In the genomic region with DNA sequence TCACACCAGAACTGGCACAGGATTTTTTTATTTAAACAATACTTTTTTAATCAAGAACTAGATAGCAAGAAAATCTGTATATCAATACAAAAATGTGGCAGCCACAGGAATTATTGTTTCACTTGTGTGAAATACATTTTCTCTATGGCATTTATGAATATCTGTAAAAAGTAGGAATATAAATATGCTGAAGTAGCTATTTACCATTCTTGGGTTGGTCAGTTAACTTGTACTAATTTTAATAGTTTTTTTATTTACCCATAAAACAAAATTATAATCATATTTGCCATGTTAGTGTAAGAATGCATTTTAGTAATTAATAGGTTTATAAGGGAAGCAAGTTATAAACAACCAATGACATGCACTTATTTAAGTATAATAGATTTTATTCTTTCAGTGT, we compare ENCODE assay signal across 22 cellular contexts. TPM values are rescaled to one million over a fixed set of nuclear protein-coding genes. Genes with fewer than 3 reads are reported as not detected.
A peak's percentile ranks its signal among the peaks of the same experiment; 100 is the strongest.
DNase-seq lines count a peak whose midpoint lies in the region; ATAC-seq, FAIRE-seq and TF ChIP-seq lines count a peak whose summit lies in the region.
"Had no signal": no experiment of that assay in that cellular context is flagged by ENCODE, and none has a peak within 500 bp of the region (broad histone marks: within the 10 kb centered on the region; RNA-seq: fewer than 3 reads in every experiment).

No MANE protein-coding gene starts in this region.

- H4K91ac ChIP-seq in IMR-90 (ENCODE audit: insufficient read depth, low read depth, low read length): no peak overlapping the region

- in situ Hi-C loops in IMR-90 (cut with MboI; ENCODE audit: low sequenced_read_pairs): no loop called here

- H3K36me3 ChIP-seq in IMR-90 (ENCODE audit: control insufficient read depth, insufficient read depth, low read length): no peaks in the 10 kb centered on the region
- H3K36me3 ChIP-seq in hepatocyte (replicated peaks; ENCODE audit: insufficient read depth, low read depth): no peaks in the 10 kb centered on the region
- H3K36me3 ChIP-seq: BLaER1 treated with 17β-estradiol and CSF1 and Interleukin-3, amounts not matched to agents 10 nM and 100 nM had no signal

- no peaks in the 10 kb centered on the region; the same call in 1 of the 2 replicates for H3K9me1 ChIP-seq in IMR-90 (ENCODE audit: insufficient read depth, low read length)

- H3K36me3 Mint-ChIP-seq in stimulated activated effector memory CD8-positive, alpha-beta T cell treated with anti-CD3 and anti-CD28 coated beads, Interleukin-12 subunit alpha, Interleukin-12 subunit beta, amount 100 ng/mL, for 72 hours: no peaks in the 10 kb centered on the region
- H3K36me3 Mint-ChIP-seq: CD8-positive, alpha-beta T cell had no signal

- no peak overlapping the region for H2BK120ac ChIP-seq in IMR-90 (ENCODE audit: low read depth, low read length)

- H3K4ac ChIP-seq in IMR-90 (ENCODE audit: low read depth, low read length): no peak overlapping the region

- dilution Hi-C loops in IMR-90 (cut with HindIII; ENCODE audit: low sequenced_read_pairs, unreplicated experiment): no loop called here

- H3K56ac ChIP-seq in IMR-90 (ENCODE audit: extremely low read depth, insufficient read depth, low read length): no peak overlapping the region

- no peak for TF ChIP-seq CTCF in A549 (IDR thresholded peaks at IDR 0.05)
- no peak for TF ChIP-seq CTCF in IMR-90 (conservative IDR thresholded peaks at IDR 0.05; ENCODE audit: low read depth, low read length)
- no peak for TF ChIP-seq CTCF in hepatocyte (IDR thresholded peaks at IDR 0.05; ENCODE audit: poor library complexity)

- TF ChIP-seq POLR2A in A549 (IDR thresholded peaks at IDR 0.05; ENCODE audit: low read length) (no peak), IMR-90 (IDR thresholded peaks at IDR 0.05; ENCODE audit: low read depth, low read length) (no peak)

- intact Hi-C loops in IMR-90 (cut with micrococcal nuclease): no loop called here

- TF ChIP-seq RAD21 in A549 (conservative IDR thresholded peaks at IDR 0.05 in 1 of 2, IDR thresholded peaks at IDR 0.05 in 1 of 2): no peak
- no peak for TF ChIP-seq RAD21 in IMR-90 (IDR thresholded peaks at IDR 0.05; ENCODE audit: low read length)

- H3K9me2 ChIP-seq in hepatocyte (replicated peaks; ENCODE audit: insufficient read depth): no peaks in the 10 kb centered on the region

- no peak overlapping the region for H3K27ac Mint-ChIP-seq in stimulated activated effector memory CD8-positive, alpha-beta T cell treated with anti-CD3 and anti-CD28 coated beads, Interleukin-12 subunit alpha, Interleukin-12 subunit beta, amount 100 ng/mL, for 72 hours
- H3K27ac Mint-ChIP-seq: B cell; CD4-positive, alpha-beta T cell; CD8-positive, alpha-beta T cell had no signal

- H3K4me3 Mint-ChIP-seq in stimulated activated effector memory CD8-positive, alpha-beta T cell treated with anti-CD3 and anti-CD28 coated beads, Interleukin-12 subunit alpha, Interleukin-12 subunit beta, amount 100 ng/mL, for 72 hours: no peak overlapping the region
- H3K4me3 Mint-ChIP-seq: B cell; CD4-positive, alpha-beta T cell; CD8-positive, alpha-beta T cell had no signal

- no peak overlapping the region for H2AFZ ChIP-seq in IMR-90 (replicated peaks; ENCODE audit: low read length, poor library complexity)
- no peak overlapping the region for H2AFZ ChIP-seq in hepatocyte

- H3K27ac ChIP-seq in A549 (no peak overlapping the region), IMR-90 (ENCODE audit: insufficient read depth, low read length) (no peak overlapping the region), hepatocyte (no peak overlapping the region)
- H3K27ac ChIP-seq: BLaER1 treated with 17β-estradiol and CSF1 and Interleukin-3, amounts not matched to agents 10 nM and 100 nM; C4-2B had no signal

- BruUV-seq in IMR-90 (replicated peaks; lab: Mats Ljungman, UMichigan): no TSS peak

- H3K4me2 ChIP-seq in A549: no peak overlapping the region
- no peak overlapping the region for H3K4me2 ChIP-seq in IMR-90 (ENCODE audit: low read depth, low read length)
- no peak overlapping the region for H3K4me2 ChIP-seq in hepatocyte
- H3K4me2 ChIP-seq: BLaER1 treated with 17β-estradiol and CSF1 and Interleukin-3, amounts not matched to agents 10 nM and 100 nM had no signal

- no peak overlapping the region for H3K18ac ChIP-seq in IMR-90 (ENCODE audit: low read depth, low read length)

- POLR2A ChIA-PET in A549 (lab: Yijun Ruan, JAX): no interaction called here
- POLR2A ChIA-PET in IMR-90 (lab: Charles Lee; ENCODE audit: unreplicated experiment): no interaction called here

- H2AK9ac ChIP-seq in IMR-90 (replicated peaks; ENCODE audit: low read depth, low read length, poor library complexity): no peak overlapping the region

- H3K79me1 ChIP-seq in IMR-90 (ENCODE audit: low read depth in 1 of 2, low read length in 2 of 2): no peaks in the 10 kb centered on the region

- no peaks in the 10 kb centered on the region for H3K4me1 ChIP-seq in A549
- H3K4me1 ChIP-seq in IMR-90 (ENCODE audit: control insufficient read depth, insufficient read depth, low read length): peaks cover 3% of the 10 kb centered on the region
- no peaks in the 10 kb centered on the region for H3K4me1 ChIP-seq in hepatocyte (ENCODE audit: insufficient read depth)
- H3K4me1 ChIP-seq: BLaER1 treated with 17β-estradiol and CSF1 and Interleukin-3, amounts not matched to agents 10 nM and 100 nM; Caco-2 had no signal

- no peak for ATAC-seq in A549
- ATAC-seq in IMR-90 (ENCODE audit: low read depth): no peak
- no peak for ATAC-seq in HG03521 (IDR thresholded peaks at IDR 0.05; ENCODE audit: unreplicated experiment)
- no peak for ATAC-seq in stimulated activated effector memory CD8-positive, alpha-beta T cell treated with anti-CD3 and anti-CD28 coated beads, Interleukin-12 subunit alpha, Interleukin-12 subunit beta, amount 100 ng/mL, for 72 hours
- ATAC-seq: CD8-positive, alpha-beta T cell had no signal

- H3K9me3 ChIP-seq in A549: no peaks in the 10 kb centered on the region
- H3K9me3 ChIP-seq in IMR-90 (ENCODE audit: control insufficient read depth, insufficient read depth, low read length): no peaks in the 10 kb centered on the region
- H3K9me3 ChIP-seq in hepatocyte (ENCODE audit: low read depth): no peaks in the 10 kb centered on the region
- H3K9me3 ChIP-seq: BLaER1 treated with 17β-estradiol and CSF1 and Interleukin-3, amounts not matched to agents 10 nM and 100 nM; Caco-2 had no signal

- H4K8ac ChIP-seq in IMR-90 (ENCODE audit: low read depth in 2 of 2, low read length in 2 of 2): no peak overlapping the region

- H2AK5ac ChIP-seq in IMR-90 (ENCODE audit: low read depth, low read length): no peak overlapping the region

- H3K4me3 ChIP-seq in A549: no peak overlapping the region
- H3K4me3 ChIP-seq in IMR-90 (ENCODE audit: insufficient read depth, low read depth, low read length): no peak overlapping the region
- H3K4me3 ChIP-seq in hepatocyte: no peak overlapping the region
- H3K4me3 ChIP-seq: BLaER1 treated with 17β-estradiol and CSF1 and Interleukin-3, amounts not matched to agents 10 nM and 100 nM had no signal

- no peak overlapping the region for H3K9ac ChIP-seq in IMR-90 (ENCODE audit: low read depth, low read length)
- H3K9ac ChIP-seq: BLaER1 treated with 17β-estradiol and CSF1 and Interleukin-3, amounts not matched to agents 10 nM and 100 nM had no signal

- H2BK5ac ChIP-seq in IMR-90 (ENCODE audit: low read depth, low read length, poor library complexity, severe bottlenecking): no peak overlapping the region

- no peak overlapping the region for H4K5ac ChIP-seq in IMR-90 (ENCODE audit: low read depth, low read length)

- H2BK20ac ChIP-seq in IMR-90 (ENCODE audit: low read depth, low read length): no peak overlapping the region

- no peaks in the 10 kb centered on the region for H3K4me1 Mint-ChIP-seq in stimulated activated effector memory CD8-positive, alpha-beta T cell treated with anti-CD3 and anti-CD28 coated beads, Interleukin-12 subunit alpha, Interleukin-12 subunit beta, amount 100 ng/mL, for 72 hours
- H3K4me1 Mint-ChIP-seq: B cell had no signal

- no peaks in the 10 kb centered on the region for H3K79me2 ChIP-seq in hepatocyte

- no peak for FAIRE-seq in A549 (lab: Jason Lieb, UNC)
- peak; percentile 72 for FAIRE-seq in islet of Langerhans (lab: Jason Lieb, UNC)
- FAIRE-seq: A204.1, D721Med, G401.6, GM12891, GM19239 had no signal

- H3K27me3 ChIP-seq in IMR-90 (ENCODE audit: control insufficient read depth, insufficient read depth, low read length): peaks cover 3% of the 10 kb centered on the region; the same call in 1 of the 2 replicates
- H3K27me3 ChIP-seq in hepatocyte: no peaks in the 10 kb centered on the region
- H3K27me3 ChIP-seq: BLaER1 treated with 17β-estradiol and CSF1 and Interleukin-3, amounts not matched to agents 10 nM and 100 nM had no signal

- H4K20me1 ChIP-seq in IMR-90 (ENCODE audit: insufficient read depth, low read length) (no peaks in the 10 kb centered on the region), hepatocyte (ENCODE audit: insufficient read depth, poor library complexity, severe bottlenecking) (no peaks in the 10 kb centered on the region)
- H4K20me1 ChIP-seq: BLaER1 treated with 17β-estradiol and CSF1 and Interleukin-3, amounts not matched to agents 10 nM and 100 nM had no signal

- H3K9me3 Mint-ChIP-seq in stimulated activated effector memory CD8-positive, alpha-beta T cell treated with anti-CD3 and anti-CD28 coated beads, Interleukin-12 subunit alpha, Interleukin-12 subunit beta, amount 100 ng/mL, for 72 hours: no peaks in the 10 kb centered on the region
- H3K9me3 Mint-ChIP-seq: CD4-positive, alpha-beta T cell; CD8-positive, alpha-beta T cell had no signal

- H2BK15ac ChIP-seq in IMR-90 (ENCODE audit: low read depth, low read length): no peak overlapping the region

- no peak overlapping the region for H3K23ac ChIP-seq in IMR-90 (ENCODE audit: low read depth, low read length)

- CTCF ChIA-PET in A549 (lab: Yijun Ruan, JAX) (no interaction called here), IMR-90 (lab: Yijun Ruan, JAX) (no interaction called here)

- no peak for TF ChIP-seq EP300 in A549 (IDR thresholded peaks at IDR 0.05)

- no peak overlapping the region for H3K14ac ChIP-seq in IMR-90 (replicated peaks; ENCODE audit: low read depth, low read length)

- DNase-seq in A549 (ENCODE audit: low read depth in 1 of 2, low spot score in 1 of 2): no peak
- no peak for DNase-seq in IMR-90
- DNase-seq in hepatocyte (ENCODE audit: low spot score): no peak
- no peak for DNase-seq in stimulated activated effector memory CD8-positive, alpha-beta T cell treated with anti-CD3 and anti-CD28 coated beads, Interleukin-12 subunit alpha, Interleukin-12 subunit beta, amount 100 ng/mL, for 72 hours (ENCODE audit: low spot score in 2 of 2)
- DNase-seq: 8988T; AML-193; Caco-2; Calu3; CD4-positive, alpha-beta T cell; CD8-positive, alpha-beta T cell; DMS79 treated with DMSO at 0.1 percent for 48 hours; GF-D8 had no signal

RNA-seq across cellular contexts. Expression of a gene that starts 31.4 kb away (rescaled TPM):
- polyA plus RNA-seq in A549 (2011; rRNA removed): 75.5 and 94.3 TPM in 2 replicates
- 10.5 and 13.0 TPM in 2 replicates for polyA plus RNA-seq in A549 (2012; cell fraction: cytosol; rRNA removed)
- polyA plus RNA-seq in A549 (2012; cell fraction: nucleus; rRNA removed): 9.4 and 17.2 TPM in 2 replicates
- polyA plus RNA-seq in A549 (2017; fragmentation: RNase III; extraction: RNeasy Plus Mini Kit Qiagen cat#74134 plus additional on column Dnase treatment): 56.1 to 65.1 TPM (median 61.6 TPM) in 3 replicates
- polyA minus RNA-seq in A549 (2011; rRNA and poly(A)+ RNA removed): 26.4 and 26.9 TPM in 2 replicates
- total RNA-seq in IMR-90 (2012; rRNA removed): 111 and 206 TPM in 2 replicates
- 35.0 and 48.5 TPM in 2 replicates for polyA plus RNA-seq in IMR-90 (2012; rRNA removed)
- polyA plus RNA-seq in IMR-90 (2012; cell fraction: cytosol; rRNA removed): 9.4 and 13.2 TPM in 2 replicates
- 7.0 and 24.4 TPM in 2 replicates for polyA plus RNA-seq in IMR-90 (2012; cell fraction: nucleus; rRNA removed; ENCODE audit: low replicate concordance)
- total RNA-seq in hepatocyte: 159 and 165 TPM in 2 replicates
- 71.1 and 71.5 TPM in 2 replicates for polyA plus RNA-seq in hepatocyte
